8 cellular contexts compared by ENCODE assay signal in the genomic region with DNA sequence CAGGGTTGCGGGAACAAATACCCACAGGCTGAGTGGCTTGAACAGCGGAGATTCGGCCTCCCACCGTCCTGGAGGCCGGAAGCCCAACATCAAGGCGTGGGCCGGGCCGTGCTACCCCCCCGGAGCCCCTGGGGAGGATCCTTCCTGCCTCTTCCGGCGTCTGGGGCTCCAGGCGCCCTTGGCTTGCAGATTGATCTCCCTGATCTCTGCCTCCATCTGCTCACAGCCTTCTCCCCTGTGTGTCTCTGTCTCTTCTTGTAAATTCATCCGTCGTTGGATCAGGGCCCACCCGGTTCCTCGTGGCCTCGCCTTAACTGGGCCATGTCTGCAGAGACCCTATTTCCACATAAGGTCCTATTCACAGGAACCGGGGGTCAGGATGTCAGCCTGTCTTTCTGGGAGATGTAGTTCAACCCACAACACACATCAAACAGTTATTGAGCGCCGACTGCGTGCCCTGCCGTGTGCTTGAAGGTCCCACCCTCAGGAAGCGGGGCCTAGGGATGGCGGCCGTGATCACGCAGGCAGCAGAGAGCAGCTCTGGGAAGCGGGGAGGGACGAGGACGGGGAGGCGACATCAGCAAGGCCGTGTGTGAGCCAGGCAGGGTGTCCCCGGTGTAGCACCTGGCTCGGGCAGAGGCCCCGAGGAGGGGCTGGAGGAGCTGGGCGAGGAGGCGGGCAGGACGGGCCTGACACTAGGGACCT. TPM values are rescaled to one million over a fixed set of nuclear protein-coding genes. Genes with fewer than 3 reads are reported as not detected.
A peak's percentile ranks its signal among the peaks of the same experiment; 100 is the strongest.
DNase-seq lines count a peak whose midpoint lies in the region; ATAC-seq, FAIRE-seq and TF ChIP-seq lines count a peak whose summit lies in the region.

No MANE protein-coding gene starts in this region.

- TF ChIP-seq EP300 in HepG2 (IDR thresholded peaks at IDR 0.05; ENCODE audit: low read depth in 2 of 2, low read length in 2 of 2) (no peak), HepG2 (CRISPR knock-in tag; IDR thresholded peaks at IDR 0.05; ENCODE audit: borderline replicate concordance) (no peak)

- no peaks in the 10 kb centered on the region for H3K9me3 Mint-ChIP-seq in Calu3 (ENCODE audit: low read depth, unreplicated experiment)

- TF ChIP-seq POLR2A in HepG2 (IDR thresholded peaks at IDR 0.05; ENCODE audit: insufficient read depth in 1 of 2, low read depth in 2 of 2, low read length in 2 of 2), result no peak

- TF ChIP-seq RAD21 in HepG2 (CRISPR knock-in tag; IDR thresholded peaks at IDR 0.05), result no peak

- in situ Hi-C loops in HepG2 (cut with HindIII; ENCODE audit: extremely low pct_ligation_motif_present, low pct_unique_long_range_greater_than_20kb), result no loop called here

- H3K4me3 Mint-ChIP-seq in T-helper 17 cell (peak overlapping the region; percentile 99), Calu3 (ENCODE audit: low read depth, unreplicated experiment) (no peak overlapping the region)

- H3K4me1 Mint-ChIP-seq in T-helper 17 cell, result peaks cover 10% of the 10 kb centered on the region
- no peaks in the 10 kb centered on the region for H3K4me1 Mint-ChIP-seq in Calu3 (ENCODE audit: low read depth, unreplicated experiment)

- TF ChIP-seq CTCF in HepG2 (CRISPR knock-in tag; IDR thresholded peaks at IDR 0.05) (no peak), Calu3 (IDR thresholded peaks at IDR 0.05; ENCODE audit: unreplicated experiment) (no peak)

- H3K27me3 ChIP-seq in HepG2 (ENCODE audit: control insufficient read depth in 1 of 2, insufficient read depth in 2 of 2, low read length in 2 of 2), result no peaks in the 10 kb centered on the region

- peak; percentile 70 for ATAC-seq in T-helper 17 cell
- ATAC-seq in HepG2, result no peak
- no peak for ATAC-seq in HG03097 (IDR thresholded peaks at IDR 0.05; ENCODE audit: low FRiP score, unreplicated experiment)

- H4K20me1 ChIP-seq in HepG2 (ENCODE audit: insufficient read depth, low read length), result no peaks in the 10 kb centered on the region

- H3K27ac Mint-ChIP-seq in T-helper 17 cell (peak overlapping the region; percentile 93), Calu3 (ENCODE audit: unreplicated experiment) (no peak overlapping the region)

- CTCF ChIA-PET in HepG2 (lab: Yijun Ruan, JAX; ENCODE audit: low intra/inter-chr PET ratio, low total read pairs) (no interaction called here), Calu3 (lab: Charles Lee) (no interaction called here)

- no peaks in the 10 kb centered on the region for H3K79me2 ChIP-seq in HepG2 (ENCODE audit: insufficient read depth, low read length)

- no peak overlapping the region for H3K4me2 ChIP-seq in HepG2 (ENCODE audit: low read depth, low read length)

- BruUV-seq in HepG2 (replicated peaks; lab: Mats Ljungman, UMichigan) (no TSS peak), Calu3 (replicated peaks; lab: Mats Ljungman, UMichigan) (no TSS peak)

- 91% methylated on average over 29 of the region's 37 CpGs for WGBS in HepG2 (ENCODE audit: low lambda C conversion rate)

- no peak for FAIRE-seq in HepG2 (lab: Jason Lieb, UNC)

- H3K9ac ChIP-seq in HepG2 (ENCODE audit: insufficient read depth, low read depth, low read length), result no peak overlapping the region

- no peaks in the 10 kb centered on the region for H3K4me1 ChIP-seq in HepG2 (ENCODE audit: insufficient read depth, low read length)

- H3K36me3 Mint-ChIP-seq in T-helper 17 cell (ENCODE audit: low read depth), result no peaks in the 10 kb centered on the region
- peaks cover 7% of the 10 kb centered on the region for H3K36me3 Mint-ChIP-seq in Calu3 (ENCODE audit: insufficient read depth, unreplicated experiment)

- no peak overlapping the region for H2AFZ ChIP-seq in HepG2 (ENCODE audit: low read length)

- peak; percentile 75 for DNase-seq in GM19238 (ENCODE audit: insufficient read length, low spot score)
- DNase-seq in T-helper 17 cell, result peak in 2 of 3 donors; percentile 47 to 51
- DNase-seq in astrocyte of the hippocampus (ENCODE audit: low read depth, low spot score), result peak; percentile 94
- DNase-seq in HepG2 (ENCODE audit: low spot score), result no peak
- peak; percentile 21 for DNase-seq in stimulated activated CD8-positive, alpha-beta memory T cell treated with anti-CD3 and anti-CD28 coated beads, Interleukin-7, amount 100 ng/mL, for 24 hours (ENCODE audit: low read depth)
- DNase-seq in Calu3, result no peak
- DNase-seq in dedifferentiated amniotic fluid mesenchymal stem cell (ENCODE audit: extremely low spot score), result no peak

- no peak overlapping the region for H3K27ac ChIP-seq in HepG2 (ENCODE audit: extremely low read length, insufficient read depth, low read length)

- POLR2A ChIA-PET in HepG2 (lab: Yijun Ruan, JAX), result no interaction called here

- peaks cover 3 to 4% of the 10 kb centered on the region in 2 experiments; a peak in 2 of 5 replicates for H3K36me3 ChIP-seq in HepG2 (replicated peaks in 1 of 2; ENCODE audit: control insufficient read depth in 1 of 2, insufficient read depth in 2 of 2, low read length in 2 of 2)

- H3K9me3 ChIP-seq in T-helper 17 cell (ENCODE audit: control insufficient read depth, low read length, poor library complexity, severe bottlenecking), result no peaks in the 10 kb centered on the region
- no peaks in the 10 kb centered on the region for H3K9me3 ChIP-seq in HepG2 (ENCODE audit: low read length)

- H3K4me3 ChIP-seq in HepG2 (replicated peaks in 1 of 3; ENCODE audit: insufficient read depth in 1 of 3, low read depth in 2 of 3, low read length in 3 of 3), result no peak overlapping the region

- H3K27me3 Mint-ChIP-seq in T-helper 17 cell, result no peaks in the 10 kb centered on the region
- H3K27me3 Mint-ChIP-seq in Calu3 (ENCODE audit: unreplicated experiment), result no peaks in the 10 kb centered on the region

- intact Hi-C loops in HepG2 (cut with micrococcal nuclease; ENCODE audit: unreplicated experiment), result no loop called here
- intact Hi-C loops in Calu3 (cut with micrococcal nuclease; ENCODE audit: unreplicated experiment), result no loop called here

RNA-seq across cellular contexts. Expression of a gene that starts 21.3 kb away (rescaled TPM):
- total RNA-seq in T-helper 17 cell (1 to 10 TPM; 1.1 to 3.0 TPM), HepG2 (2016; rRNA removed; fragmentation: Illumina TruSeq; extraction: Trizol) (not detected in 2 replicates), Calu3 (2022) (0.09 and 0.32 TPM in 2 replicates)
- not detected in 2 replicates for total RNA-seq in HepG2 (2016; cell fraction: cytosol; rRNA removed; fragmentation: Illumina TruSeq; extraction: Trizol; ENCODE audit: low read depth)
- total RNA-seq in HepG2 (2016; cell fraction: insoluble cytoplasmic fraction; rRNA removed; fragmentation: Illumina TruSeq; extraction: Trizol), result not detected in 2 replicates
- total RNA-seq in HepG2 (2016; cell fraction: membrane; rRNA removed; fragmentation: Illumina TruSeq; extraction: Trizol), result 0.03 TPM in 1 of 2 replicates, not detected in the other
- not detected in 2 replicates for total RNA-seq in HepG2 (2016; cell fraction: nucleus; rRNA removed; fragmentation: Illumina TruSeq; extraction: Trizol)
- polyA plus RNA-seq in HepG2 (2011; rRNA removed), result 0.01 and 0.05 TPM in 2 replicates
- 0.07 and 0.09 TPM in 2 replicates for polyA plus RNA-seq in HepG2 (2011; cell fraction: cytosol; rRNA removed)
- 0.19 and 0.24 TPM in 2 replicates for polyA plus RNA-seq in HepG2 (2011; cell fraction: nucleus; rRNA removed)
- 0.15 and 0.39 TPM in 2 replicates for polyA plus RNA-seq in HepG2 (2012)
- polyA plus RNA-seq in HepG2 (2016; cell fraction: cytosol; fragmentation: Illumina TruSeq; extraction: Trizol; ENCODE audit: low read depth), result 0.07 TPM in 1 of 2 replicates, not detected in the other
- polyA plus RNA-seq in HepG2 (2016; cell fraction: insoluble cytoplasmic fraction; fragmentation: Illumina TruSeq; extraction: Trizol; ENCODE audit: low read depth), result not detected in 2 replicates
- 0.05 TPM in 1 of 2 replicates, not detected in the other for polyA plus RNA-seq in HepG2 (2016; cell fraction: membrane; fragmentation: Illumina TruSeq; extraction: Trizol; ENCODE audit: low read depth)
- not detected in 2 replicates for polyA plus RNA-seq in HepG2 (2016; cell fraction: nucleus; fragmentation: Illumina TruSeq; extraction: Trizol; ENCODE audit: insufficient read depth, low read depth)
- 0.16 and 9.3 TPM in 2 replicates for polyA minus RNA-seq in HepG2 (2011; rRNA and poly(A)+ RNA removed; ENCODE audit: low replicate concordance)
- not detected in 2 replicates for polyA minus RNA-seq in HepG2 (2011; cell fraction: cytosol; rRNA and poly(A)+ RNA removed)
- not detected in 2 replicates for polyA minus RNA-seq in HepG2 (2011; cell fraction: nucleus; rRNA and poly(A)+ RNA removed)

RNA-seq across cellular contexts. Expression of a gene that starts 22.4 kb away (rescaled TPM):
- 10 to 100 TPM; 61.3 to 64.7 TPM for total RNA-seq in T-helper 17 cell
- total RNA-seq in HepG2 (2016; rRNA removed; fragmentation: Illumina TruSeq; extraction: Trizol), result 52.5 and 78.0 TPM in 2 replicates
- 14.6 and 16.3 TPM in 2 replicates for total RNA-seq in HepG2 (2016; cell fraction: cytosol; rRNA removed; fragmentation: Illumina TruSeq; extraction: Trizol; ENCODE audit: low read depth)
- 49.1 and 82.6 TPM in 2 replicates for total RNA-seq in HepG2 (2016; cell fraction: insoluble cytoplasmic fraction; rRNA removed; fragmentation: Illumina TruSeq; extraction: Trizol)
- total RNA-seq in HepG2 (2016; cell fraction: membrane; rRNA removed; fragmentation: Illumina TruSeq; extraction: Trizol), result 30.6 and 32.9 TPM in 2 replicates
- total RNA-seq in HepG2 (2016; cell fraction: nucleus; rRNA removed; fragmentation: Illumina TruSeq; extraction: Trizol), result 53.4 and 70.1 TPM in 2 replicates
- 101 and 114 TPM in 2 replicates for polyA plus RNA-seq in HepG2 (2011; rRNA removed)
- 20.8 and 36.5 TPM in 2 replicates for polyA plus RNA-seq in HepG2 (2011; cell fraction: cytosol; rRNA removed)
- polyA plus RNA-seq in HepG2 (2011; cell fraction: nucleus; rRNA removed), result 255 and 333 TPM in 2 replicates
- polyA plus RNA-seq in HepG2 (2012), result 52.2 and 65.7 TPM in 2 replicates
- 16.5 and 17.7 TPM in 2 replicates for polyA plus RNA-seq in HepG2 (2016; cell fraction: cytosol; fragmentation: Illumina TruSeq; extraction: Trizol; ENCODE audit: low read depth)
- polyA plus RNA-seq in HepG2 (2016; cell fraction: insoluble cytoplasmic fraction; fragmentation: Illumina TruSeq; extraction: Trizol; ENCODE audit: low read depth), result 70.9 and 71.7 TPM in 2 replicates
- polyA plus RNA-seq in HepG2 (2016; cell fraction: membrane; fragmentation: Illumina TruSeq; extraction: Trizol; ENCODE audit: low read depth), result 34.9 and 37.3 TPM in 2 replicates
- polyA plus RNA-seq in HepG2 (2016; cell fraction: nucleus; fragmentation: Illumina TruSeq; extraction: Trizol; ENCODE audit: insufficient read depth, low read depth), result 138 and 146 TPM in 2 replicates
- polyA minus RNA-seq in HepG2 (2011; rRNA and poly(A)+ RNA removed; ENCODE audit: low replicate concordance), result 247 and 377 TPM in 2 replicates
- 67.1 and 69.6 TPM in 2 replicates for polyA minus RNA-seq in HepG2 (2011; cell fraction: cytosol; rRNA and poly(A)+ RNA removed)
- 37.9 and 42.3 TPM in 2 replicates for polyA minus RNA-seq in HepG2 (2011; cell fraction: nucleus; rRNA and poly(A)+ RNA removed)
- total RNA-seq in Calu3 (2022), result 51.4 and 57.5 TPM in 2 replicates

RNA-seq across cellular contexts. Expression of a gene that starts 28.7 kb away (rescaled TPM):
- total RNA-seq in T-helper 17 cell (under 1 TPM; 0.65 to 0.68 TPM), HepG2 (2016; rRNA removed; fragmentation: Illumina TruSeq; extraction: Trizol) (0.24 TPM in 1 of 2 replicates, not detected in the other), Calu3 (2022) (0.24 and 0.39 TPM in 2 replicates)
- total RNA-seq in HepG2 (2016; cell fraction: cytosol; rRNA removed; fragmentation: Illumina TruSeq; extraction: Trizol; ENCODE audit: low read depth), result not detected in 2 replicates
- 0.09 TPM in 1 of 2 replicates, not detected in the other for total RNA-seq in HepG2 (2016; cell fraction: insoluble cytoplasmic fraction; rRNA removed; fragmentation: Illumina TruSeq; extraction: Trizol)
- total RNA-seq in HepG2 (2016; cell fraction: membrane; rRNA removed; fragmentation: Illumina TruSeq; extraction: Trizol), result 0.17 and 0.19 TPM in 2 replicates
- total RNA-seq in HepG2 (2016; cell fraction: nucleus; rRNA removed; fragmentation: Illumina TruSeq; extraction: Trizol), result not detected in 2 replicates
- 0.07 TPM in 1 of 2 replicates, not detected in the other for polyA plus RNA-seq in HepG2 (2011; rRNA removed)
- polyA plus RNA-seq in HepG2 (2011; cell fraction: cytosol; rRNA removed), result not detected in 2 replicates
- polyA plus RNA-seq in HepG2 (2011; cell fraction: nucleus; rRNA removed), result not detected in 2 replicates
- 0.09 and 0.27 TPM in 2 replicates for polyA plus RNA-seq in HepG2 (2012)
- polyA plus RNA-seq in HepG2 (2016; cell fraction: cytosol; fragmentation: Illumina TruSeq; extraction: Trizol; ENCODE audit: low read depth), result 0.08 and 0.16 TPM in 2 replicates
- not detected in 2 replicates for polyA plus RNA-seq in HepG2 (2016; cell fraction: insoluble cytoplasmic fraction; fragmentation: Illumina TruSeq; extraction: Trizol; ENCODE audit: low read depth)
- polyA plus RNA-seq in HepG2 (2016; cell fraction: membrane; fragmentation: Illumina TruSeq; extraction: Trizol; ENCODE audit: low read depth), result 0.13 TPM in 1 of 2 replicates, not detected in the other
- polyA plus RNA-seq in HepG2 (2016; cell fraction: nucleus; fragmentation: Illumina TruSeq; extraction: Trizol; ENCODE audit: insufficient read depth, low read depth), result 0.33 TPM in 1 of 2 replicates, not detected in the other
- not detected in 2 replicates for polyA minus RNA-seq in HepG2 (2011; rRNA and poly(A)+ RNA removed; ENCODE audit: low replicate concordance)
- not detected in 2 replicates for polyA minus RNA-seq in HepG2 (2011; cell fraction: cytosol; rRNA and poly(A)+ RNA removed)
- polyA minus RNA-seq in HepG2 (2011; cell fraction: nucleus; rRNA and poly(A)+ RNA removed), result not detected in 2 replicates

RNA-seq across cellular contexts. Expression of a gene that starts 38.6 kb away (rescaled TPM):
- total RNA-seq in T-helper 17 cell (100 to 1,000 TPM; 152 to 165 TPM), HepG2 (2016; rRNA removed; fragmentation: Illumina TruSeq; extraction: Trizol) (136 and 309 TPM in 2 replicates), Calu3 (2022) (354 and 394 TPM in 2 replicates)
- total RNA-seq in HepG2 (2016; cell fraction: cytosol; rRNA removed; fragmentation: Illumina TruSeq; extraction: Trizol; ENCODE audit: low read depth), result 81.8 and 84.4 TPM in 2 replicates
- 114 and 317 TPM in 2 replicates for total RNA-seq in HepG2 (2016; cell fraction: insoluble cytoplasmic fraction; rRNA removed; fragmentation: Illumina TruSeq; extraction: Trizol)
- 96.0 and 109 TPM in 2 replicates for total RNA-seq in HepG2 (2016; cell fraction: membrane; rRNA removed; fragmentation: Illumina TruSeq; extraction: Trizol)
- total RNA-seq in HepG2 (2016; cell fraction: nucleus; rRNA removed; fragmentation: Illumina TruSeq; extraction: Trizol), result 271 and 340 TPM in 2 replicates
- 754 and 1,057 TPM in 2 replicates for polyA plus RNA-seq in HepG2 (2011; rRNA removed)
- polyA plus RNA-seq in HepG2 (2011; cell fraction: cytosol; rRNA removed), result 595 and 749 TPM in 2 replicates
- 561 and 615 TPM in 2 replicates for polyA plus RNA-seq in HepG2 (2011; cell fraction: nucleus; rRNA removed)
- polyA plus RNA-seq in HepG2 (2012), result 926 and 933 TPM in 2 replicates
- polyA plus RNA-seq in HepG2 (2016; cell fraction: cytosol; fragmentation: Illumina TruSeq; extraction: Trizol; ENCODE audit: low read depth), result 148 and 149 TPM in 2 replicates
- 179 and 219 TPM in 2 replicates for polyA plus RNA-seq in HepG2 (2016; cell fraction: insoluble cytoplasmic fraction; fragmentation: Illumina TruSeq; extraction: Trizol; ENCODE audit: low read depth)
- 152 and 167 TPM in 2 replicates for polyA plus RNA-seq in HepG2 (2016; cell fraction: membrane; fragmentation: Illumina TruSeq; extraction: Trizol; ENCODE audit: low read depth)
- 760 and 837 TPM in 2 replicates for polyA plus RNA-seq in HepG2 (2016; cell fraction: nucleus; fragmentation: Illumina TruSeq; extraction: Trizol; ENCODE audit: insufficient read depth, low read depth)
- polyA minus RNA-seq in HepG2 (2011; rRNA and poly(A)+ RNA removed; ENCODE audit: low replicate concordance), result 426 and 707 TPM in 2 replicates
- polyA minus RNA-seq in HepG2 (2011; cell fraction: cytosol; rRNA and poly(A)+ RNA removed), result 369 and 454 TPM in 2 replicates
- 97.1 and 115 TPM in 2 replicates for polyA minus RNA-seq in HepG2 (2011; cell fraction: nucleus; rRNA and poly(A)+ RNA removed)

RNA-seq across cellular contexts. Expression of a gene that starts 52.1 kb away (rescaled TPM):
- total RNA-seq in T-helper 17 cell (100 to 1,000 TPM; 105 to 126 TPM), HepG2 (2016; rRNA removed; fragmentation: Illumina TruSeq; extraction: Trizol) (18.5 and 34.0 TPM in 2 replicates), Calu3 (2022) (44.8 and 46.4 TPM in 2 replicates)
- 60.7 and 62.9 TPM in 2 replicates for total RNA-seq in HepG2 (2016; cell fraction: cytosol; rRNA removed; fragmentation: Illumina TruSeq; extraction: Trizol; ENCODE audit: low read depth)
- total RNA-seq in HepG2 (2016; cell fraction: insoluble cytoplasmic fraction; rRNA removed; fragmentation: Illumina TruSeq; extraction: Trizol), result 14.0 and 32.5 TPM in 2 replicates
- total RNA-seq in HepG2 (2016; cell fraction: membrane; rRNA removed; fragmentation: Illumina TruSeq; extraction: Trizol), result 51.8 and 70.5 TPM in 2 replicates
- 20.4 and 26.7 TPM in 2 replicates for total RNA-seq in HepG2 (2016; cell fraction: nucleus; rRNA removed; fragmentation: Illumina TruSeq; extraction: Trizol)
- 23.2 and 24.6 TPM in 2 replicates for polyA plus RNA-seq in HepG2 (2011; rRNA removed)
- 21.4 and 33.6 TPM in 2 replicates for polyA plus RNA-seq in HepG2 (2011; cell fraction: cytosol; rRNA removed)
- polyA plus RNA-seq in HepG2 (2011; cell fraction: nucleus; rRNA removed), result 96.9 and 98.7 TPM in 2 replicates
- polyA plus RNA-seq in HepG2 (2012), result 47.4 and 51.2 TPM in 2 replicates
- polyA plus RNA-seq in HepG2 (2016; cell fraction: cytosol; fragmentation: Illumina TruSeq; extraction: Trizol; ENCODE audit: low read depth), result 83.7 and 90.8 TPM in 2 replicates
- polyA plus RNA-seq in HepG2 (2016; cell fraction: insoluble cytoplasmic fraction; fragmentation: Illumina TruSeq; extraction: Trizol; ENCODE audit: low read depth), result 29.9 and 39.9 TPM in 2 replicates
- polyA plus RNA-seq in HepG2 (2016; cell fraction: membrane; fragmentation: Illumina TruSeq; extraction: Trizol; ENCODE audit: low read depth), result 79.7 and 88.6 TPM in 2 replicates
- polyA plus RNA-seq in HepG2 (2016; cell fraction: nucleus; fragmentation: Illumina TruSeq; extraction: Trizol; ENCODE audit: insufficient read depth, low read depth), result 75.9 and 77.0 TPM in 2 replicates
- polyA minus RNA-seq in HepG2 (2011; rRNA and poly(A)+ RNA removed; ENCODE audit: low replicate concordance), result 10.7 and 26.6 TPM in 2 replicates
- polyA minus RNA-seq in HepG2 (2011; cell fraction: cytosol; rRNA and poly(A)+ RNA removed), result 18.3 and 21.9 TPM in 2 replicates
- 28.0 and 36.3 TPM in 2 replicates for polyA minus RNA-seq in HepG2 (2011; cell fraction: nucleus; rRNA and poly(A)+ RNA removed)

Comparison
In these comparisons a context has a peak if more than half of its experiments do, and no peak if none do; other contexts are left out.
1. DNase-seq: peak in GM19238 (single experiment), T-helper 17 cell (2 of 3), astrocyte of the hippocampus (single experiment) and stimulated activated CD8-positive, alpha-beta memory T cell treated with anti-CD3 and anti-CD28 coated beads, Interleukin-7, amount 100 ng/mL, for 24 hours (single experiment); none in HepG2 (single experiment), Calu3 (single experiment) and dedifferentiated amniotic fluid mesenchymal stem cell (single experiment).